8 cellular contexts compared by ENCODE assay signal in genomic region chr12:51923506-51924365, GRCh38. TPM values are rescaled to one million over a fixed set of nuclear protein-coding genes. Genes with fewer than 3 reads are reported as not detected.
DNase-seq lines count a peak whose midpoint lies in the region; ATAC-seq and TF ChIP-seq lines count a peak whose summit lies in the region.

No MANE protein-coding gene starts in this region.

- H3K27ac Mint-ChIP-seq in nephron, result no peak overlapping the region

- peak overlapping the region; percentile 37 to 82 (median 74) for H3K27ac ChIP-seq in stomach

- H3K36me3 Mint-ChIP-seq in nephron (ENCODE audit: low read depth), result no peaks in the 10 kb centered on the region

- no peaks in the 10 kb centered on the region for H3K9me3 ChIP-seq in stomach

- peaks cover 0 to 10% (median 5%) of the 10 kb centered on the region in 4 donors for H3K36me3 ChIP-seq in stomach

- no peak for DNase-seq in AG09319 (ENCODE audit: extremely low read depth, low read depth)
- peak; percentile 16 to 41 (median 34) for DNase-seq in activated CD8-positive, alpha-beta memory T cell treated with anti-CD3 and anti-CD28 coated beads for 48 hours (ENCODE audit: low read depth in 2 of 3, low spot score in 2 of 3)
- peak; percentile 27 to 65 for DNase-seq in erythroblast (lab: John Stamatoyannopoulos, UW)
- DNase-seq in stomach, result peak; percentile 61
- DNase-seq in globus pallidus (ENCODE audit: low spot score), result no peak

- peaks cover 18 to 36% (median 22%) of the 10 kb centered on the region in 4 donors for H3K4me1 ChIP-seq in stomach

- H3K4me3 Mint-ChIP-seq in nephron, result no peak overlapping the region

- H3K4me1 Mint-ChIP-seq in nephron, result peaks cover 57% of the 10 kb centered on the region

- H3K9me3 Mint-ChIP-seq in nephron, result no peaks in the 10 kb centered on the region

- intact Hi-C loops in stomach (cut with DNase I; ENCODE audit: low total_unique reads), result no loop called here

- no peak for ATAC-seq in GM18520 (IDR thresholded peaks at IDR 0.05; ENCODE audit: unreplicated experiment)

- no peaks in the 10 kb centered on the region for H3K27me3 ChIP-seq in stomach

- TF ChIP-seq EP300 in Ishikawa (IDR thresholded peaks at IDR 0.05; ENCODE audit: borderline replicate concordance) (no peak), stomach (IDR thresholded peaks at IDR 0.05) (no peak)

- TF ChIP-seq RAD21 in Ishikawa (IDR thresholded peaks at IDR 0.05; ENCODE audit: low read depth), result peak; percentile 51; the same call in 1 of the 2 replicates

- H3K4me3 ChIP-seq in stomach, result peak overlapping the region in 2 of 4 donors; percentile 1 to 32

- WGBS in stomach, 5 donors, result 26 to 35% (median 29%) methylated on average over 27 to 31 of the region's 31 CpGs

- peak; percentile 92 for TF ChIP-seq CTCF in AG09319 (IDR thresholded peaks at IDR 0.05; ENCODE audit: low read depth, low read length)
- peak; percentile 65 to 78 (median 69) for TF ChIP-seq CTCF in nephron (IDR thresholded peaks at IDR 0.05; ENCODE audit: unreplicated experiment in 3 of 3)
- TF ChIP-seq CTCF in stomach (IDR thresholded peaks at IDR 0.05), result peak in 5 of 7 experiments; percentile 58 to 88 (median 85)

- H3K27me3 Mint-ChIP-seq in nephron (ENCODE audit: low read depth), result peaks cover 5% of the 10 kb centered on the region

- TF ChIP-seq POLR2A in erythroblast (IDR thresholded peaks at IDR 0.05; ENCODE audit: low read length) (no peak), stomach (IDR thresholded peaks at IDR 0.05) (no peak)

TF ChIP-seq in Ishikawa, 13 proteins besides CTCF, POLR2A, EP300 and RAD21:
- no peak for TF ChIP-seq MAX (IDR thresholded peaks at IDR 0.05)
- TF ChIP-seq YY1 (IDR thresholded peaks at IDR 0.05; ENCODE audit: low read depth), result 0 out of 2 replicates have a peak, but pooled peaks have one; percentile 7

RNA-seq across cellular contexts. Expression of gene ACVRL1, which starts 16.4 kb away (rescaled TPM):
- 100 to 1,000 TPM in 2 of 5 donors, 10 to 100 TPM in 3; 36.2 to 117 (median 62.4) TPM for total RNA-seq in stomach
- polyA plus RNA-seq in stomach, result 10 to 100 TPM; 11.0 to 20.8 (median 13.3) TPM

RNA-seq across cellular contexts. Expression of gene ACVR1B, which starts 27.8 kb away (rescaled TPM):
- 10 to 100 TPM; 23.9 to 53.1 (median 31.3) TPM for total RNA-seq in stomach
- polyA plus RNA-seq in stomach, result 1 to 10 TPM; 8.3 to 9.5 (median 9.1) TPM

RNA-seq across cellular contexts. Expression of gene ANKRD33, which starts 35.8 kb away (rescaled TPM):
- not detected for total RNA-seq in stomach
- not detected for polyA plus RNA-seq in stomach

Comparison
In these comparisons a context has a peak if more than half of its experiments do, and no peak if none do; other contexts are left out.
1. DNase-seq: peak in activated CD8-positive, alpha-beta memory T cell treated with anti-CD3 and anti-CD28 coated beads for 48 hours (3 of 3), erythroblast (2 of 2) and stomach (single experiment); none in AG09319 (single experiment) and globus pallidus (single experiment).
2. Peak in every context shown above with its lines, with median percentiles within 50 percentile points of each other: CTCF ChIP-seq.